11 cellular contexts compared by ENCODE assay signal in genomic region chr6:21264288-21264818, GRCh38.
DNase-seq lines count a peak whose midpoint lies in the region; ATAC-seq, FAIRE-seq and TF ChIP-seq lines count a peak whose summit lies in the region.
"Had no signal": no experiment of that assay in that cellular context is flagged by ENCODE, and none has a peak within 500 bp of the region (broad histone marks: within the 10 kb centered on the region; RNA-seq: fewer than 3 reads in every experiment).

No MANE protein-coding gene starts in this region.

- H4K20me1 ChIP-seq in GM23338 (replicated peaks; ENCODE audit: insufficient read depth) (no peaks in the 10 kb centered on the region), astrocyte (ENCODE audit: insufficient read depth, low read length) (no peaks in the 10 kb centered on the region)

- H3K4me3 Mint-ChIP-seq in GM23338 (no peak overlapping the region), astrocyte (ENCODE audit: unreplicated experiment) (no peak overlapping the region)
- H3K4me3 Mint-ChIP-seq: CD4-positive, alpha-beta memory T cell had no signal

- H3K27ac Mint-ChIP-seq in GM23338 = no peak overlapping the region
- peak overlapping the region; percentile 60 for H3K27ac Mint-ChIP-seq in astrocyte (ENCODE audit: unreplicated experiment)

- DNase-seq in DMS153 treated with DMSO at 0.1 percent for 48 hours (lab: John Stamatoyannopoulos, UW; ENCODE audit: unreplicated experiment) (peak; percentile 84), GM23338 (ENCODE audit: low spot score) (no peak), NCI-H2029 (lab: John Stamatoyannopoulos, UW) (peak; percentile 85), astrocyte (ENCODE audit: low read depth) (no peak), germinal center (ENCODE audit: low spot score) (no peak), WERI-Rb-1 (no peak), activated gamma-delta T cell treated with Interleukin-2 at 50 U/mL for 16 hours (no peak)
- no peak for DNase-seq in effector CD4-positive, alpha-beta T cell
- DNase-seq: activated T-cell treated with anti-CD3 and anti-CD28 coated beads for 4 hours; CD4-positive, alpha-beta memory T cell; stimulated activated CD4-positive, alpha-beta T cell treated with anti-CD3 and anti-CD28 coated beads, Interleukin-12 subunit alpha, Interleukin-12 subunit beta, amount 100 ng/mL, for 4 hours had no signal

- no peak for FAIRE-seq in astrocyte (lab: Jason Lieb, UNC)

- H3K4me3 ChIP-seq in GM23338 (no peak overlapping the region), astrocyte (ENCODE audit: insufficient read depth, low read depth, low read length) (no peak overlapping the region), WERI-Rb-1 (ENCODE audit: low read depth, low read length) (no peak overlapping the region)

- no peak overlapping the region for H3K9ac ChIP-seq in astrocyte (ENCODE audit: low read length)

- H3K9me3 Mint-ChIP-seq in GM23338 = peaks cover 3% of the 10 kb centered on the region; the same call in 1 of the 3 replicates
- peaks cover 2% of the 10 kb centered on the region for H3K9me3 Mint-ChIP-seq in astrocyte (ENCODE audit: unreplicated experiment)

- H3K9me3 ChIP-seq in astrocyte (ENCODE audit: insufficient read depth, low read depth, low read length) (no peaks in the 10 kb centered on the region), WERI-Rb-1 (ENCODE audit: severe bottlenecking) (peaks cover 3% of the 10 kb centered on the region)

- H2AFZ ChIP-seq in GM23338 (peak overlapping the region; percentile 84; the same call in 1 of the 2 replicates), astrocyte (ENCODE audit: low read depth, low read length) (no peak overlapping the region)

- H3K79me2 ChIP-seq in GM23338 (replicated peaks; ENCODE audit: insufficient read depth) = no peaks in the 10 kb centered on the region
- no peaks in the 10 kb centered on the region for H3K79me2 ChIP-seq in astrocyte (ENCODE audit: insufficient read depth, low read length)

- no peaks in the 10 kb centered on the region for H3F3A ChIP-seq in GM23338 (replicated peaks; ENCODE audit: low read depth)

- H3K27ac ChIP-seq in GM23338 (ENCODE audit: low read depth) (no peak overlapping the region), astrocyte (ENCODE audit: low read depth, low read length) (peak overlapping the region; percentile 31), WERI-Rb-1 (no peak overlapping the region)

- peaks cover 3% of the 10 kb centered on the region; the same call in 1 of the 3 replicates for H3K36me3 Mint-ChIP-seq in GM23338 (ENCODE audit: low read depth)
- no peaks in the 10 kb centered on the region for H3K36me3 Mint-ChIP-seq in astrocyte (ENCODE audit: low read depth, unreplicated experiment)
- H3K36me3 Mint-ChIP-seq: CD4-positive, alpha-beta memory T cell had no signal

- H3K4me1 ChIP-seq in GM23338 (ENCODE audit: insufficient read depth) (no peaks in the 10 kb centered on the region), astrocyte (ENCODE audit: insufficient read depth, low read length) (peaks cover 5% of the 10 kb centered on the region)

- peaks cover 4% of the 10 kb centered on the region; the same call in 2 of the 3 replicates for H3K4me1 Mint-ChIP-seq in GM23338
- H3K4me1 Mint-ChIP-seq in astrocyte (ENCODE audit: low read depth, unreplicated experiment) = peaks cover 8% of the 10 kb centered on the region

- ATAC-seq in GM23338 = no peak

- H3K36me3 ChIP-seq in GM23338 (ENCODE audit: insufficient read depth) (no peaks in the 10 kb centered on the region), astrocyte (ENCODE audit: insufficient read depth, low read length) (no peaks in the 10 kb centered on the region), WERI-Rb-1 (no peaks in the 10 kb centered on the region)

- H3K4me2 ChIP-seq in GM23338 = no peak overlapping the region
- no peak overlapping the region for H3K4me2 ChIP-seq in astrocyte (ENCODE audit: low read length)

- H3K27me3 Mint-ChIP-seq in GM23338 (ENCODE audit: insufficient read depth, low read depth, poor library complexity) (no peaks in the 10 kb centered on the region), astrocyte (ENCODE audit: low read depth, unreplicated experiment) (no peaks in the 10 kb centered on the region)

- H3K27me3 ChIP-seq in GM23338 (ENCODE audit: insufficient read depth) (no peaks in the 10 kb centered on the region), astrocyte (ENCODE audit: insufficient read depth, low read length) (no peaks in the 10 kb centered on the region), WERI-Rb-1 (ENCODE audit: insufficient read depth, low read depth, severe bottlenecking) (no peaks in the 10 kb centered on the region)

- H3K9me2 ChIP-seq in GM23338 (ENCODE audit: insufficient read depth) = peaks cover 9% of the 10 kb centered on the region; the same call in 1 of the 2 replicates

- TF ChIP-seq CTCF in GM23338 (conservative IDR thresholded peaks at IDR 0.05; ENCODE audit: low read depth in 2 of 2) = no peak
- no peak for TF ChIP-seq CTCF in astrocyte (IDR thresholded peaks at IDR 0.05; ENCODE audit: insufficient read depth, low read depth, low read length)
- TF ChIP-seq CTCF in WERI-Rb-1 (IDR thresholded peaks at IDR 0.05; ENCODE audit: low read depth, low read length) = no peak

TF ChIP-seq in GM23338, 12 proteins besides CTCF, POLR2A, EP300 and RAD21:
- TF ChIP-seq NANOG (IDR thresholded peaks at IDR 0.05; ENCODE audit: borderline replicate concordance) = no peak
- TF ChIP-seq STAT1 (IDR thresholded peaks at IDR 0.05; ENCODE audit: unreplicated experiment) = no peak
- no peak for TF ChIP-seq REST (IDR thresholded peaks at IDR 0.05; ENCODE audit: unreplicated experiment)

Comparison
In these comparisons a context has a peak if more than half of its experiments do, and no peak if none do; other contexts are left out.
1. DNase-seq: peak in DMS153 treated with DMSO at 0.1 percent for 48 hours (single experiment) and NCI-H2029 (single experiment); none in GM23338 (single experiment), astrocyte (single experiment), germinal center (single experiment), WERI-Rb-1 (single experiment), activated gamma-delta T cell treated with Interleukin-2 at 50 U/mL for 16 hours (single experiment) and effector CD4-positive, alpha-beta T cell (single experiment).